1 cellular context compared by ENCODE assay signal in the genomic region with DNA sequence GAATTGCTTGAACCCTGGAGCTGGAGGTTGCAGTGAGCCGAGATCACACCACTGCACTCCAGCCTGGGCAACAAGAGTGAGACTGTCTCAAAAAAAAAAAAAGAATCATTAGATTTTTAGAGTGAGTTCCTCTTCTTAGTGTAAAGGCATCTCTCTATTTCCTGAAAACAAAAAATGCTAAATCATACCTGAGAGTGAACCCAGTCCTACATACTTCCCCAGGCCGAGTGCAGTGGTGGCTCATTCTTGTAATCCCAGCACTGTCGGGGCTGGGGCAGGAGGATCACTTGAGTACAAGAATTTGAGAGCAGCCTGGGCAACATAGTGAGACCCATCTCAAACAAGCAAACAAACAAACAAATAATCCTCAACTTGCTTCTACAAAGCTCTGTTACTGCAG.
TF ChIP-seq lines count a peak whose summit lies in the region.

No MANE protein-coding gene starts in this region.

TF ChIP-seq in WTC11, 78 proteins besides CTCF, POLR2A, EP300 and RAD21 (continued from another document):
- TF ChIP-seq, protein P1, sequence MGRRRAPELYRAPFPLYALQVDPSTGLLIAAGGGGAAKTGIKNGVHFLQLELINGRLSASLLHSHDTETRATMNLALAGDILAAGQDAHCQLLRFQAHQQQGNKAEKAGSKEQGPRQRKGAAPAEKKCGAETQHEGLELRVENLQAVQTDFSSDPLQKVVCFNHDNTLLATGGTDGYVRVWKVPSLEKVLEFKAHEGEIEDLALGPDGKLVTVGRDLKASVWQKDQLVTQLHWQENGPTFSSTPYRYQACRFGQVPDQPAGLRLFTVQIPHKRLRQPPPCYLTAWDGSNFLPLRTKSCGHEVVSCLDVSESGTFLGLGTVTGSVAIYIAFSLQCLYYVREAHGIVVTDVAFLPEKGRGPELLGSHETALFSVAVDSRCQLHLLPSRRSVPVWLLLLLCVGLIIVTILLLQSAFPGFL (CRISPR knock-in tag; IDR thresholded peaks at IDR 0.05; ENCODE audit: borderline replicate concordance), result no peak
- TF ChIP-seq RORB (CRISPR knock-in tag; IDR thresholded peaks at IDR 0.05), result no peak
- TF ChIP-seq, protein P2, sequence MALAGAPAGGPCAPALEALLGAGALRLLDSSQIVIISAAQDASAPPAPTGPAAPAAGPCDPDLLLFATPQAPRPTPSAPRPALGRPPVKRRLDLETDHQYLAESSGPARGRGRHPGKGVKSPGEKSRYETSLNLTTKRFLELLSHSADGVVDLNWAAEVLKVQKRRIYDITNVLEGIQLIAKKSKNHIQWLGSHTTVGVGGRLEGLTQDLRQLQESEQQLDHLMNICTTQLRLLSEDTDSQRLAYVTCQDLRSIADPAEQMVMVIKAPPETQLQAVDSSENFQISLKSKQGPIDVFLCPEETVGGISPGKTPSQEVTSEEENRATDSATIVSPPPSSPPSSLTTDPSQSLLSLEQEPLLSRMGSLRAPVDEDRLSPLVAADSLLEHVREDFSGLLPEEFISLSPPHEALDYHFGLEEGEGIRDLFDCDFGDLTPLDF (CRISPR knock-in tag; IDR thresholded peaks at IDR 0.05), result no peak
